In the genomic region with DNA sequence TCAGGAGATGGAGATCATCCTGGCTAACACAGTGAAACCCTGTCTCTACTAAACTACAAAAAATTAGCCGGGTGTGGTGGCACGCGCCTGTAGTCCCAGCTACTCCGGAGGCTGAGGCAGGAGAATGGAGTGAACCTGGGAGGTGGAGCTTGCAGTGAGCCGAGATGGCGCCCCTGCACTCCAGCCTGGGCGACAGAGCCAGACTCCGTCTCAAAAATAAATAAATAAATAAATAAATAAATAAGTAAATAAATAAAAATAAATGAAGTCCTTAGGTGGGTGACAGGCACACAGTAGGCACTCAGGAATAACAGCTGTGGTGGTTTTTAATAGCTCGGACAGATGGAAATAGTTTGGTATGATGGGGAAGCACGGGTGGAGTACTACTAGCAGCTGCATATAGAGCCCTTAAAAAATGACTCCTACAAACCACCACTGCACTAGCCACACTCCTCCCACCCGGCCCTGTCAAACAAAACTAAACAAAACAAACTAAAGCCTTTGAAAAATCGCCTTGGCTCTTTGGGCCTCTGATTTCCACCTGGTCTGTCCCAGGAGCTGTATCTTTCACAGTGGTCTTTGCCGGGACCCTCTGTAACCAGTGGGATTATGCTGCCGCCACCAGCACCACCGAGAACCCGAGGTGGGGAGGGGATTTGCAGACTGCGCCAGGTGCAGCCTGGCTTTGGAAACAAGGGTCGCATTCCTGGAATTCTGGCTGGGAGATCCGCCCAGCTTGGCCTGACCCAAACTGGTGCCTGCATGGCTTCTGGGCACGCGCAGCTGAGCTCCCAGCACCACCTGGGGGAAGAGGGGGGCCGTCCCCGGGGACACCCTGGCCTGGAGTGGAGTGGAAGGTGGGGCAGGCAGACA, we compare ENCODE assay signal across 9 cellular contexts. TPM values are rescaled to one million over a fixed set of nuclear protein-coding genes. Genes with fewer than 3 reads are reported as not detected.
DNase-seq lines count a peak whose midpoint lies in the region; ATAC-seq and TF ChIP-seq lines count a peak whose summit lies in the region.
"Had no signal": no experiment of that assay in that cellular context is flagged by ENCODE, and none has a peak within 500 bp of the region (broad histone marks: within the 10 kb centered on the region; RNA-seq: fewer than 3 reads in every experiment).

No MANE protein-coding gene starts in this region.

- H3K27ac ChIP-seq in mammary epithelial cell (ENCODE audit: insufficient read depth, low read depth, low read length): no peak overlapping the region
- peak overlapping the region; percentile 42 to 51 for H3K27ac ChIP-seq in left lung

- CTCF ChIA-PET in mammary epithelial cell (lab: Charles Lee; ENCODE audit: low non-redundant PET): interaction anchor here (0.6 kb wide), 1 partner anchor 273 kb away, joined by 4 read pairs; no protein-coding TSS in a partner anchor
- CTCF ChIA-PET in activated CD8-positive, alpha-beta memory T cell treated with anti-CD3 and anti-CD28 coated beads, Interleukin-2, amount 10 ng/mL, durations not matched to agents 7 days and 5 days (lab: Charles Lee): no interaction called here

- dilution Hi-C loops in mammary epithelial cell (cut with HindIII; ENCODE audit: low sequenced_read_pairs): no loop called here

- no peaks in the 10 kb centered on the region for H4K20me1 ChIP-seq in mammary epithelial cell (ENCODE audit: insufficient read depth, low read length)

- peaks cover 25% of the 10 kb centered on the region for H3K4me1 Mint-ChIP-seq in type B pancreatic cell (ENCODE audit: unreplicated experiment)
- peaks cover 13% of the 10 kb centered on the region for H3K4me1 Mint-ChIP-seq in activated CD8-positive, alpha-beta memory T cell treated with anti-CD3 and anti-CD28 coated beads, Interleukin-2, amount 10 ng/mL, durations not matched to agents 7 days and 5 days

- no peaks in the 10 kb centered on the region for H3K36me3 ChIP-seq in mammary epithelial cell (ENCODE audit: insufficient read depth, low read length)
- H3K36me3 ChIP-seq in left lung: no peaks in the 10 kb centered on the region

- peak overlapping the region; percentile 77 for H3K4me3 Mint-ChIP-seq in type B pancreatic cell
- no peak overlapping the region for H3K4me3 Mint-ChIP-seq in activated CD8-positive, alpha-beta memory T cell treated with anti-CD3 and anti-CD28 coated beads, Interleukin-2, amount 10 ng/mL, durations not matched to agents 7 days and 5 days

- H3K27ac Mint-ChIP-seq in type B pancreatic cell: peak overlapping the region; percentile 86
- H3K27ac Mint-ChIP-seq in activated CD8-positive, alpha-beta memory T cell treated with anti-CD3 and anti-CD28 coated beads, Interleukin-2, amount 10 ng/mL, durations not matched to agents 7 days and 5 days: no peak overlapping the region

- H2AFZ ChIP-seq in mammary epithelial cell (ENCODE audit: low read depth, low read length): peak overlapping the region; percentile 87

- ATAC-seq in left lung (peak; percentile 80), HG03139 (IDR thresholded peaks at IDR 0.05; ENCODE audit: unreplicated experiment) (no peak)
- no peak for ATAC-seq in activated CD8-positive, alpha-beta memory T cell treated with anti-CD3 and anti-CD28 coated beads, Interleukin-2, amount 10 ng/mL, durations not matched to agents 7 days and 5 days
- ATAC-seq: Panc1 had no signal

- no peaks in the 10 kb centered on the region for H3K9me3 ChIP-seq in mammary epithelial cell (replicated peaks; ENCODE audit: insufficient read depth, low read length)
- H3K9me3 ChIP-seq in left lung: no peaks in the 10 kb centered on the region

- DNase-seq in DMS79 treated with DMSO at 0.1 percent for 48 hours (lab: John Stamatoyannopoulos, UW) (peak; percentile 12), DMS79 (lab: John Stamatoyannopoulos, UW) (no peak), mammary epithelial cell (no peak), left lung (peak; percentile 84 to 91), type B pancreatic cell (ENCODE audit: extremely low spot score, unreplicated experiment) (no peak), GM10266 (ENCODE audit: extremely low spot score) (no peak)
- no peak for DNase-seq in activated CD8-positive, alpha-beta memory T cell treated with anti-CD3 and anti-CD28 coated beads, Interleukin-2, amount 10 ng/mL, durations not matched to agents 7 days and 5 days

- H3K4me1 ChIP-seq in mammary epithelial cell (ENCODE audit: insufficient read depth, low read length) (peaks cover 6% of the 10 kb centered on the region), left lung (peaks cover 8 to 19% of the 10 kb centered on the region in 2 donors)

- 26% methylated on average over 14 of the region's 23 CpGs for WGBS in mammary epithelial cell (ENCODE audit: low coverage, missing lambda C conversion rate)

- no peaks in the 10 kb centered on the region for H3K36me3 Mint-ChIP-seq in type B pancreatic cell
- H3K36me3 Mint-ChIP-seq in activated CD8-positive, alpha-beta memory T cell treated with anti-CD3 and anti-CD28 coated beads, Interleukin-2, amount 10 ng/mL, durations not matched to agents 7 days and 5 days: no peaks in the 10 kb centered on the region

- no peaks in the 10 kb centered on the region for H3K9me3 Mint-ChIP-seq in type B pancreatic cell
- H3K9me3 Mint-ChIP-seq in activated CD8-positive, alpha-beta memory T cell treated with anti-CD3 and anti-CD28 coated beads, Interleukin-2, amount 10 ng/mL, durations not matched to agents 7 days and 5 days (ENCODE audit: low read depth): no peaks in the 10 kb centered on the region

- H3K79me2 ChIP-seq in mammary epithelial cell (ENCODE audit: insufficient read depth, low read length): peaks cover 9% of the 10 kb centered on the region

- TF ChIP-seq CTCF in mammary epithelial cell (conservative IDR thresholded peaks at IDR 0.05 in 1 of 2, IDR thresholded peaks at IDR 0.05 in 1 of 2; ENCODE audit: extremely low read depth in 1 of 2, insufficient read depth in 1 of 2, low read depth in 1 of 2, low read length in 2 of 2): no peak
- no peak for TF ChIP-seq CTCF in left lung (IDR thresholded peaks at IDR 0.05)
- no peak for TF ChIP-seq CTCF in type B pancreatic cell (conservative IDR thresholded peaks at IDR 0.05)
- TF ChIP-seq CTCF in GM10266 (IDR thresholded peaks at IDR 0.05; ENCODE audit: control insufficient read depth, insufficient read depth, low read depth, missing control alignments): no peak

- H3K9ac ChIP-seq in mammary epithelial cell (ENCODE audit: insufficient read depth, low read length): no peak overlapping the region

- H3K4me3 ChIP-seq in mammary epithelial cell (replicated peaks in 1 of 3; ENCODE audit: insufficient read depth in 1 of 3, low read depth in 2 of 3, low read length in 3 of 3) (no peak overlapping the region), left lung (no peak overlapping the region)

- in situ Hi-C loops in mammary epithelial cell (cut with MboI; ENCODE audit: low sequenced_read_pairs in 2 of 2): no loop called here

- no TSS peak for BruUV-seq in mammary epithelial cell (replicated peaks; lab: Mats Ljungman, UMichigan)

- peak overlapping the region; percentile 13 for H3K4me2 ChIP-seq in mammary epithelial cell (ENCODE audit: insufficient read depth, low read depth, low read length)

- intact Hi-C loops in mammary epithelial cell (cut with micrococcal nuclease): no loop called here
- intact Hi-C loops in left lung (cut with DNase I): no loop called here

- no peaks in the 10 kb centered on the region for H3K27me3 Mint-ChIP-seq in type B pancreatic cell
- H3K27me3 Mint-ChIP-seq in activated CD8-positive, alpha-beta memory T cell treated with anti-CD3 and anti-CD28 coated beads, Interleukin-2, amount 10 ng/mL, durations not matched to agents 7 days and 5 days: no peaks in the 10 kb centered on the region

- H3K27me3 ChIP-seq in mammary epithelial cell (ENCODE audit: insufficient read depth, low read length) (no peaks in the 10 kb centered on the region), left lung (no peaks in the 10 kb centered on the region)

RNA-seq across cellular contexts. Expression of a gene that starts 5.1 kb away (rescaled TPM):
- total RNA-seq in mammary epithelial cell: 10 to 100 TPM; 22.3 to 37.9 TPM
- polyA plus RNA-seq in mammary epithelial cell: 32.8 TPM
- polyA minus RNA-seq in mammary epithelial cell: 31.2 TPM
- 10 to 100 TPM; 23.7 to 32.2 TPM for total RNA-seq in left lung
- 42.1 and 45.7 TPM in 2 replicates for total RNA-seq in type B pancreatic cell (ENCODE audit: low replicate concordance)
- 10 to 100 TPM; 41.2 to 47.0 TPM for total RNA-seq in activated CD8-positive, alpha-beta memory T cell treated with anti-CD3 and anti-CD28 coated beads, Interleukin-2, amount 10 ng/mL, durations not matched to agents 7 days and 5 days

RNA-seq across cellular contexts. Expression of a gene that starts 33.6 kb away (rescaled TPM):
- total RNA-seq in mammary epithelial cell (10 to 100 TPM in 1 of 2 donors, not detected in 1; 58.5 TPM), left lung (100 to 1,000 TPM; 105 to 106 TPM), type B pancreatic cell (ENCODE audit: low replicate concordance) (66.2 and 78.6 TPM in 2 replicates)
- polyA plus RNA-seq in mammary epithelial cell: not detected
- not detected for polyA minus RNA-seq in mammary epithelial cell
- 10 to 100 TPM in 1 of 2 experiments, not detected in 1; 46.3 TPM for total RNA-seq in activated CD8-positive, alpha-beta memory T cell treated with anti-CD3 and anti-CD28 coated beads, Interleukin-2, amount 10 ng/mL, durations not matched to agents 7 days and 5 days

Comparison
In these comparisons a context has a peak if more than half of its experiments do, and no peak if none do; other contexts are left out.
1. DNase-seq: peak in DMS79 treated with DMSO at 0.1 percent for 48 hours (single experiment) and left lung (2 of 2); none in DMS79 (single experiment), mammary epithelial cell (single experiment), type B pancreatic cell (single experiment), activated CD8-positive, alpha-beta memory T cell treated with anti-CD3 and anti-CD28 coated beads, Interleukin-2, amount 10 ng/mL, durations not matched to agents 7 days and 5 days (single experiment) and GM10266 (single experiment).